23 cellular contexts compared by ENCODE assay signal in the genomic region with DNA sequence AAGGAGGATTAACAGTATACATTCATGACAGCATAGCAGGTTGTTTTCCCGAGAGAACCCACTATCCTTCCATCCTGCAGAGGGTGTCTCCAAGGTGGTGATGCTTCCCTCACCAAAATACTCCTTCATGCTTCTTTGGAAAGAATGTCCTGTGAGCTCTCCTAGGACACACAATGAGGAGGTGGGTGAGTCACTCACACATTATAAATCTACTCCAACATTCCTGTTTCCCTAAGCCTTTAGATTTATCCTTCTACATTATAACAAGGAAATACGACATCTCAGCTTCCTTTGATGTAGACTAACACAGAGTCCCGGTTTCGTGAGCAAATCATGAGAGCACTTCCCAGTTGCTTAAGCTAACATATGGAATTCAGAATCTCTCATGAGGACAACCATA.
DNase-seq lines count a peak whose midpoint lies in the region; ATAC-seq, FAIRE-seq and TF ChIP-seq lines count a peak whose summit lies in the region.
"Had no signal": no experiment of that assay in that cellular context is flagged by ENCODE, and none has a peak within 500 bp of the region (broad histone marks: within the 10 kb centered on the region; RNA-seq: fewer than 3 reads in every experiment).

No MANE protein-coding gene starts in this region.

- TF ChIP-seq POLR2A in IMR-90 (IDR thresholded peaks at IDR 0.05; ENCODE audit: low read depth, low read length) (no peak), H1 (IDR thresholded peaks at IDR 0.05; ENCODE audit: control extremely low read depth in 1 of 2, low read depth in 2 of 2, low read length in 2 of 2) (no peak)

- H3K9ac ChIP-seq in IMR-90 (ENCODE audit: low read depth, low read length): no peak overlapping the region
- H3K9ac ChIP-seq in H1 (replicated peaks in 1 of 4; ENCODE audit: extremely low read depth in 1 of 4, low read depth in 3 of 4, low read length in 3 of 4): no peak overlapping the region
- H3K9ac ChIP-seq: BLaER1 treated with 17β-estradiol and CSF1 and Interleukin-3, amounts not matched to agents 10 nM and 100 nM; GM23248 had no signal

- H3K9me1 ChIP-seq in IMR-90 (ENCODE audit: insufficient read depth, low read length): no peaks in the 10 kb centered on the region

- WGBS in IMR-90 (ENCODE audit: extremely low coverage in 2 of 2, insufficient read length in 1 of 2), 2 experiments: 50% methylated on average over 2 of the region's 4 CpGs; no CpG with 5 or more reads in 1 of the 2 experiments
- WGBS in H1 (ENCODE audit: extremely low coverage in 1 of 2, insufficient coverage in 1 of 2, insufficient read length in 1 of 2, insufficient replicate concordance in 2 of 2, low coverage in 1 of 2, low lambda C conversion rate in 2 of 2, missing lambda C conversion rate in 1 of 2), 2 experiments: 97% methylated on average over 4 of the region's 4 CpGs; no CpG with 5 or more reads in 1 of the 2 experiments

- no peak overlapping the region for H3K4ac ChIP-seq in IMR-90 (ENCODE audit: low read depth, low read length)
- H3K4ac ChIP-seq in H1 (replicated peaks; ENCODE audit: insufficient read length, low read depth, low read length): no peak overlapping the region

- TF ChIP-seq CTCF in IMR-90 (conservative IDR thresholded peaks at IDR 0.05; ENCODE audit: low read depth, low read length) (no peak), H1 (IDR thresholded peaks at IDR 0.05; ENCODE audit: control extremely low read depth in 1 of 3, insufficient read depth in 1 of 3, low read depth in 1 of 3, low read length in 3 of 3) (no peak), fibroblast of mammary gland (conservative IDR thresholded peaks at IDR 0.05; ENCODE audit: control insufficient read depth, insufficient read depth, low read depth, low read length) (no peak), natural killer cell (IDR thresholded peaks at IDR 0.05) (no peak)

- TF ChIP-seq RAD21 in IMR-90 (IDR thresholded peaks at IDR 0.05; ENCODE audit: low read length) (no peak), H1 (IDR thresholded peaks at IDR 0.05 in 1 of 2, conservative IDR thresholded peaks at IDR 0.05 in 1 of 2; ENCODE audit: low read depth in 2 of 2, low read length in 2 of 2) (no peak)

- intact Hi-C loops in IMR-90 (cut with micrococcal nuclease): no loop called here
- intact Hi-C loops in Right ventricle myocardium inferior (cut with DNase I): no loop called here
- intact Hi-C loops in natural killer cell (cut with micrococcal nuclease): no loop called here

- POLR2A ChIA-PET in IMR-90 (lab: Charles Lee; ENCODE audit: unreplicated experiment) (no interaction called here), H1 (lab: Charles Lee; ENCODE audit: partially characterized antibody) (no interaction called here)

- H2BK5ac ChIP-seq in IMR-90 (ENCODE audit: low read depth, low read length, poor library complexity, severe bottlenecking) (no peak overlapping the region), H1 (ENCODE audit: low read depth, low read length) (no peak overlapping the region)

- H2BK12ac ChIP-seq in H1 (ENCODE audit: low read depth, low read length): no peak overlapping the region

- ATAC-seq in IMR-90 (ENCODE audit: low read depth) (no peak), GM18519 (IDR thresholded peaks at IDR 0.05; ENCODE audit: low FRiP score, unreplicated experiment) (no peak), Right ventricle myocardium inferior (no peak), natural killer cell (no peak)
- ATAC-seq: A549, GM12878, HCT116 had no signal

- H3K79me1 ChIP-seq in IMR-90 (ENCODE audit: low read depth in 1 of 2, low read length in 2 of 2) (no peaks in the 10 kb centered on the region), H1 (ENCODE audit: low read depth, low read length) (no peaks in the 10 kb centered on the region)

- H4K8ac ChIP-seq in IMR-90 (ENCODE audit: low read depth in 2 of 2, low read length in 2 of 2) (no peak overlapping the region), H1 (ENCODE audit: extremely low read depth, insufficient read depth, low read length) (no peak overlapping the region)

- H3K36me3 Mint-ChIP-seq in natural killer cell: no peaks in the 10 kb centered on the region
- H3K36me3 Mint-ChIP-seq: CD14-positive monocyte; CD8-positive, alpha-beta memory T cell had no signal

- H3K9me3 ChIP-seq in IMR-90 (ENCODE audit: control insufficient read depth, insufficient read depth, low read length) (no peaks in the 10 kb centered on the region), H1 (ENCODE audit: insufficient read depth in 2 of 2, low read depth in 1 of 2, low read length in 1 of 2) (no peaks in the 10 kb centered on the region)
- H3K9me3 ChIP-seq: A549; BE2C; BLaER1 treated with 17β-estradiol and CSF1 and Interleukin-3, amounts not matched to agents 10 nM and 100 nM had no signal

- H3K23ac ChIP-seq in IMR-90 (ENCODE audit: low read depth, low read length) (no peak overlapping the region), H1 (ENCODE audit: insufficient read length) (no peak overlapping the region)

- no peaks in the 10 kb centered on the region for H4K20me1 ChIP-seq in IMR-90 (ENCODE audit: insufficient read depth, low read length)
- H4K20me1 ChIP-seq in H1 (replicated peaks in 1 of 2; ENCODE audit: control insufficient read depth in 1 of 2, insufficient read depth in 2 of 2, low read length in 2 of 2): no peaks in the 10 kb centered on the region
- H4K20me1 ChIP-seq: BLaER1 treated with 17β-estradiol and CSF1 and Interleukin-3, amounts not matched to agents 10 nM and 100 nM had no signal

- no peak overlapping the region for H3K14ac ChIP-seq in IMR-90 (replicated peaks; ENCODE audit: low read depth, low read length)
- no peak overlapping the region for H3K14ac ChIP-seq in H1 (ENCODE audit: insufficient read length)

- H3K27me3 ChIP-seq in IMR-90 (ENCODE audit: control insufficient read depth, insufficient read depth, low read length) (no peaks in the 10 kb centered on the region), H1 (replicated peaks in 1 of 4; ENCODE audit: control insufficient read depth in 3 of 4, extremely low read depth in 1 of 4, insufficient read depth in 3 of 4, low read length in 3 of 4) (no peaks in the 10 kb centered on the region)
- H3K27me3 ChIP-seq: BE2C; BLaER1 treated with 17β-estradiol and CSF1 and Interleukin-3, amounts not matched to agents 10 nM and 100 nM had no signal

- no peak overlapping the region for H4K91ac ChIP-seq in IMR-90 (ENCODE audit: insufficient read depth, low read depth, low read length)
- H4K91ac ChIP-seq in H1 (replicated peaks; ENCODE audit: insufficient read length, low read length): no peak overlapping the region

- peak; percentile 56 for DNase-seq in IMR-90
- no peak for DNase-seq in H1 (ENCODE audit: low read depth in 1 of 2, low spot score in 2 of 2)
- peak; percentile 44 for DNase-seq in fibroblast of mammary gland (ENCODE audit: low read depth)
- DNase-seq in superior temporal gyrus (ENCODE audit: extremely low spot score): peak; percentile 36
- no peak for DNase-seq in Right ventricle myocardium inferior (ENCODE audit: missing footprints)
- no peak for DNase-seq in natural killer cell
- DNase-seq: 8988T; ACHN; AML-193; BE2C; CD4-positive, alpha-beta T cell; CD8-positive, alpha-beta memory T cell; DMS 273 treated with DMSO at 0.1 percent for 48 hours; DMS79; GM23248; H9 had no signal

- H3K23me2 ChIP-seq in H1 (ENCODE audit: low read depth, low read length): no peaks in the 10 kb centered on the region

- H3K36me3 ChIP-seq in IMR-90 (ENCODE audit: control insufficient read depth, insufficient read depth, low read length) (no peaks in the 10 kb centered on the region), H1 (ENCODE audit: control insufficient read depth in 2 of 4, insufficient read depth in 4 of 4, low read length in 3 of 4) (no peaks in the 10 kb centered on the region)
- H3K36me3 ChIP-seq: BE2C; BLaER1 treated with 17β-estradiol and CSF1 and Interleukin-3, amounts not matched to agents 10 nM and 100 nM had no signal

- FAIRE-seq in H1 (lab: Jason Lieb, UNC): no peak
- FAIRE-seq: A549, D721Med, GM12878 had no signal

- no peak overlapping the region for H2BK20ac ChIP-seq in IMR-90 (ENCODE audit: low read depth, low read length)
- no peak overlapping the region for H2BK20ac ChIP-seq in H1 (ENCODE audit: low read length)

- no peak overlapping the region for H3K27ac Mint-ChIP-seq in natural killer cell
- H3K27ac Mint-ChIP-seq: CD14-positive monocyte; CD4-positive, alpha-beta T cell; CD8-positive, alpha-beta memory T cell; H9 had no signal

- H3K56ac ChIP-seq in IMR-90 (ENCODE audit: extremely low read depth, insufficient read depth, low read length) (no peak overlapping the region), H1 (replicated peaks; ENCODE audit: insufficient read length, low read depth, low read length) (no peak overlapping the region)

- no peak overlapping the region for H3K27ac ChIP-seq in IMR-90 (ENCODE audit: insufficient read depth, low read length)
- no peak overlapping the region for H3K27ac ChIP-seq in H1 (ENCODE audit: low read depth, low read length)
- H3K27ac ChIP-seq: A549; BLaER1 treated with 17β-estradiol and CSF1 and Interleukin-3, amounts not matched to agents 10 nM and 100 nM; GM23248 had no signal

- dilution Hi-C loops in IMR-90 (cut with HindIII; ENCODE audit: low sequenced_read_pairs, unreplicated experiment): no loop called here

- peaks cover 0 to 5% of the 10 kb centered on the region in 2 donors for H3K9me3 Mint-ChIP-seq in natural killer cell
- H3K9me3 Mint-ChIP-seq: CD4-positive, alpha-beta T cell; H9 had no signal

- H3K4me1 ChIP-seq in IMR-90 (ENCODE audit: control insufficient read depth, insufficient read depth, low read length) (0 out of 2 replicates have a peak, but pooled peaks cover 3% of the 10 kb centered on the region), H1 (replicated peaks in 1 of 4; ENCODE audit: control insufficient read depth in 3 of 4, insufficient read depth in 4 of 4, low read length in 3 of 4) (peaks cover 0 to 2% (median under 1%) of the 10 kb centered on the region in 4 experiments; a peak in 2 of 7 replicates)
- H3K4me1 ChIP-seq: A549, BE2C had no signal

- no peak overlapping the region for H2AK9ac ChIP-seq in IMR-90 (replicated peaks; ENCODE audit: low read depth, low read length, poor library complexity)

- H2BK15ac ChIP-seq in IMR-90 (ENCODE audit: low read depth, low read length): no peak overlapping the region
- no peak overlapping the region for H2BK15ac ChIP-seq in H1 (ENCODE audit: low read length)

- CTCF ChIA-PET in IMR-90 (lab: Yijun Ruan, JAX) (no interaction called here), H1 (lab: Charles Lee; ENCODE audit: partially characterized antibody) (no interaction called here)

- H2BK120ac ChIP-seq in IMR-90 (ENCODE audit: low read depth, low read length) (no peak overlapping the region), H1 (replicated peaks; ENCODE audit: low read depth, low read length) (no peak overlapping the region)

- no peak for TF ChIP-seq EP300 in H1 (IDR thresholded peaks at IDR 0.05; ENCODE audit: borderline replicate concordance in 1 of 2, low read depth in 2 of 2, low read length in 2 of 2)

- no peak overlapping the region for H3K4me2 ChIP-seq in IMR-90 (ENCODE audit: low read depth, low read length)
- H3K4me2 ChIP-seq in H1 (ENCODE audit: insufficient read depth in 1 of 2, low read depth in 2 of 2, low read length in 2 of 2): no peak overlapping the region
- H3K4me2 ChIP-seq: A549; BLaER1 treated with 17β-estradiol and CSF1 and Interleukin-3, amounts not matched to agents 10 nM and 100 nM had no signal

- no peak overlapping the region for H4K5ac ChIP-seq in IMR-90 (ENCODE audit: low read depth, low read length)
- H4K5ac ChIP-seq in H1 (ENCODE audit: insufficient read length, low read depth, low read length): no peak overlapping the region

- H3K4me3 ChIP-seq in IMR-90 (ENCODE audit: insufficient read depth, low read depth, low read length): no peak overlapping the region
- H3K4me3 ChIP-seq in H1 (ENCODE audit: extremely low read depth in 1 of 4, insufficient read depth in 2 of 4, low read depth in 3 of 4, low read length in 4 of 4): no peak overlapping the region
- H3K4me3 ChIP-seq in fibroblast of mammary gland (ENCODE audit: control insufficient read depth, low read depth, low read length): no peak overlapping the region
- H3K4me3 ChIP-seq: A549; BLaER1 treated with 17β-estradiol and CSF1 and Interleukin-3, amounts not matched to agents 10 nM and 100 nM; GM12878; GM23248 had no signal

- H2AFZ ChIP-seq in IMR-90 (replicated peaks; ENCODE audit: low read length, poor library complexity): no peak overlapping the region
- peak overlapping the region; percentile 4; the same call in 1 of the 2 replicates for H2AFZ ChIP-seq in H1 (ENCODE audit: low read length)
- H2AFZ ChIP-seq: GM23248 had no signal

- no peak overlapping the region for H3K18ac ChIP-seq in IMR-90 (ENCODE audit: low read depth, low read length)
- no peak overlapping the region for H3K18ac ChIP-seq in H1 (ENCODE audit: extremely low read depth, low read length)

- BruUV-seq in IMR-90 (replicated peaks; lab: Mats Ljungman, UMichigan): no TSS peak

- H3K79me2 ChIP-seq in H1 (ENCODE audit: control insufficient read depth in 1 of 2, insufficient read depth in 2 of 2, low read length in 2 of 2): no peaks in the 10 kb centered on the region

- H3K4me1 Mint-ChIP-seq in natural killer cell: no peaks in the 10 kb centered on the region
- H3K4me1 Mint-ChIP-seq: CD14-positive monocyte; CD8-positive, alpha-beta memory T cell had no signal

- H3K27me3 Mint-ChIP-seq in natural killer cell (ENCODE audit: low read depth in 2 of 2): peaks cover 0 to 1% of the 10 kb centered on the region in 2 donors

- in situ Hi-C loops in IMR-90 (cut with MboI; ENCODE audit: low sequenced_read_pairs): no loop called here

- H3K4me3 Mint-ChIP-seq in natural killer cell: no peak overlapping the region
- H3K4me3 Mint-ChIP-seq: CD14-positive monocyte; CD4-positive, alpha-beta T cell; CD8-positive, alpha-beta memory T cell; H9 had no signal

- H2AK5ac ChIP-seq in IMR-90 (ENCODE audit: low read depth, low read length): no peak overlapping the region
- no peak overlapping the region for H2AK5ac ChIP-seq in H1 (ENCODE audit: low read depth, low read length)

Comparison
In these comparisons a context has a peak if more than half of its experiments do, and no peak if none do; other contexts are left out.
1. DNase-seq: peak in IMR-90 (single experiment), fibroblast of mammary gland (single experiment) and superior temporal gyrus (single experiment); none in H1 (0 of 2), Right ventricle myocardium inferior (single experiment) and natural killer cell (single experiment).